Comparison of ENCODE assay signal across 1 cellular context in genomic region chr10:97736902-97737769, GRCh38.
TF ChIP-seq lines count a peak whose summit lies in the region.

Gene ZFYVE27 (plus strand): TSS chr10:97737128. CDS start chr10:97738478, 1,350 bp downstream.

TF ChIP-seq in K562, 482 proteins besides CTCF, POLR2A, EP300 and RAD21 (continued from another document and continues in another):
- no peak for TF ChIP-seq FOXP4 (CRISPR knock-in tag; IDR thresholded peaks at IDR 0.05; ENCODE audit: borderline replicate concordance)
- no peak for TF ChIP-seq PHB (CRISPR knock-in tag; IDR thresholded peaks at IDR 0.05)
- no peak for TF ChIP-seq PBX2 (CRISPR knock-in tag; IDR thresholded peaks at IDR 0.05; ENCODE audit: low read depth)
- no peak for TF ChIP-seq PBX2 (tag; conservative IDR thresholded peaks at IDR 0.05; ENCODE audit: low read depth)
- no peak for TF ChIP-seq SP2 (IDR thresholded peaks at IDR 0.05; ENCODE audit: extremely low read depth, low read depth, low read length, poor library complexity, severe bottlenecking)
- no peak for TF ChIP-seq ZNF280A (IDR thresholded peaks at IDR 0.05; ENCODE audit: low read depth, partially characterized antibody)
- TF ChIP-seq ILF3 (IDR thresholded peaks at IDR 0.05; ENCODE audit: borderline replicate concordance), result no peak
- no peak for TF ChIP-seq CTBP1 (IDR thresholded peaks at IDR 0.05; ENCODE audit: borderline replicate concordance)
- TF ChIP-seq ZNF224 (CRISPR knock-in tag; IDR thresholded peaks at IDR 0.05), result no peak
- TF ChIP-seq ZNF518B (CRISPR knock-in tag; IDR thresholded peaks at IDR 0.05), result no peak
- no peak for TF ChIP-seq ARNT (IDR thresholded peaks at IDR 0.05)
- TF ChIP-seq KAT7 (CRISPR knock-in tag; IDR thresholded peaks at IDR 0.05; ENCODE audit: borderline replicate concordance), result no peak
- no peak for TF ChIP-seq SMAD2 (IDR thresholded peaks at IDR 0.05; ENCODE audit: low read depth, low read length)
- no peak for TF ChIP-seq ZNF449 (CRISPR knock-in tag; IDR thresholded peaks at IDR 0.05)
- no peak for TF ChIP-seq ID3 (CRISPR knock-in tag; IDR thresholded peaks at IDR 0.05)
- TF ChIP-seq ID3 (tag; IDR thresholded peaks at IDR 0.05), result no peak
- TF ChIP-seq ZNF143 (CRISPR knock-in tag; IDR thresholded peaks at IDR 0.05), result no peak
- TF ChIP-seq PML (IDR thresholded peaks at IDR 0.05; ENCODE audit: low read length), result peak; percentile 64; the same call in 1 of the 2 replicates
- no peak for TF ChIP-seq TCF7L2 (IDR thresholded peaks at IDR 0.05; ENCODE audit: low read depth, low read length)
- TF ChIP-seq STAT5A (IDR thresholded peaks at IDR 0.05; ENCODE audit: borderline replicate concordance, low read length), result no peak
- TF ChIP-seq PRPF4 (IDR thresholded peaks at IDR 0.05; ENCODE audit: insufficient read depth, low read depth, low read length, poor library complexity, severe bottlenecking), result no peak
- TF ChIP-seq BRD4 (IDR thresholded peaks at IDR 0.05), result no peak
- TF ChIP-seq TAF7 (tag; IDR thresholded peaks at IDR 0.05), result no peak
- TF ChIP-seq MBD1 (CRISPR knock-in tag; IDR thresholded peaks at IDR 0.05), result no peak
- no peak for TF ChIP-seq MCM5 (IDR thresholded peaks at IDR 0.05; ENCODE audit: low read depth)
- TF ChIP-seq SMC3 (conservative IDR thresholded peaks at IDR 0.05; ENCODE audit: insufficient read depth, low read depth, low read length), result no peak
- no peak for TF ChIP-seq NR3C1 (CRISPR knock-in tag; IDR thresholded peaks at IDR 0.05)
- no peak for TF ChIP-seq RFX7 (CRISPR knock-in tag; IDR thresholded peaks at IDR 0.05)
- no peak for TF ChIP-seq ZNF124 (CRISPR knock-in tag; IDR thresholded peaks at IDR 0.05)
- TF ChIP-seq CCAR2 (IDR thresholded peaks at IDR 0.05; ENCODE audit: low read depth, low read length), result no peak
- peak; percentile 81 for TF ChIP-seq SAP30 (IDR thresholded peaks at IDR 0.05; ENCODE audit: borderline replicate concordance, insufficient read depth, low read depth, low read length, poor library complexity, severe bottlenecking)
- TF ChIP-seq TFAM (CRISPR knock-in tag; conservative IDR thresholded peaks at IDR 0.05), result no peak
- 0 out of 2 replicates have a peak, but pooled peaks have one; percentile 10 for TF ChIP-seq KDM2B (CRISPR knock-in tag; IDR thresholded peaks at IDR 0.05)
- TF ChIP-seq CHD2 (IDR thresholded peaks at IDR 0.05; ENCODE audit: low read depth, low read length), result no peak
- no peak for TF ChIP-seq ELK3 (CRISPR knock-in tag; IDR thresholded peaks at IDR 0.05)
- 0 out of 2 replicates have a peak, but pooled peaks have one; percentile 34 for TF ChIP-seq DPF2 (IDR thresholded peaks at IDR 0.05)
- no peak for TF ChIP-seq ZNF165 (CRISPR knock-in tag; IDR thresholded peaks at IDR 0.05; ENCODE audit: borderline replicate concordance)
- no peak for TF ChIP-seq KLF13 (tag; IDR thresholded peaks at IDR 0.05; ENCODE audit: borderline replicate concordance, low read depth)
- no peak for TF ChIP-seq POLR3A (IDR thresholded peaks at IDR 0.05; ENCODE audit: borderline replicate concordance, extremely low read depth, insufficient read depth, insufficient read length)
- no peak for TF ChIP-seq MLX (CRISPR knock-in tag; conservative IDR thresholded peaks at IDR 0.05)
- no peak for TF ChIP-seq THRA (IDR thresholded peaks at IDR 0.05)
- TF ChIP-seq FOXM1 (IDR thresholded peaks at IDR 0.05; ENCODE audit: low read depth), result no peak
- TF ChIP-seq FOXM1 (CRISPR knock-in tag; IDR thresholded peaks at IDR 0.05; ENCODE audit: low read depth), result no peak
- TF ChIP-seq RAD51 (IDR thresholded peaks at IDR 0.05; ENCODE audit: borderline replicate concordance, low read depth), result no peak; the same call in 1 of the 2 replicates
- no peak for TF ChIP-seq ZNF77 (CRISPR knock-in tag; IDR thresholded peaks at IDR 0.05)
- no peak for TF ChIP-seq CC2D1A (IDR thresholded peaks at IDR 0.05)
- no peak for TF ChIP-seq ZNF507 (tag; conservative IDR thresholded peaks at IDR 0.05)
- TF ChIP-seq ZNF347 (CRISPR knock-in tag; IDR thresholded peaks at IDR 0.05; ENCODE audit: low read depth), result no peak
- TF ChIP-seq NR1H2 (CRISPR knock-in tag; IDR thresholded peaks at IDR 0.05), result no peak
- TF ChIP-seq BRD9 (IDR thresholded peaks at IDR 0.05; ENCODE audit: low read depth, partially characterized antibody), result no peak
- TF ChIP-seq ZNF253 (CRISPR knock-in tag; conservative IDR thresholded peaks at IDR 0.05), result no peak
- TF ChIP-seq ZNF395 (CRISPR knock-in tag; IDR thresholded peaks at IDR 0.05), result peak; percentile 79
